ENCODE assay signal across 28 cellular contexts in genomic region chr9:28882528-28882927, GRCh38.
"Had no signal": no experiment of that assay in that cellular context is flagged by ENCODE, and none has a peak within 500 bp of the region (broad histone marks: within the 10 kb centered on the region; RNA-seq: fewer than 3 reads in every experiment).

No MANE protein-coding gene starts in this region.

- DNase-seq: activated B cell treated with CpG ODN at 0.5 μM for 24 hours; activated CD4-positive, alpha-beta T cell treated with anti-CD3 and anti-CD28 coated beads for 48 hours; activated CD4-positive, alpha-beta T cell treated with anti-CD3 and anti-CD28 coated beads, Interleukin-2, amount 50 U/mL, for 1 hour; activated CD4-positive, alpha-beta T cell treated with anti-CD3 and anti-CD28 coated beads, Interleukin-2, amount 50 U/mL, for 48 hours; activated CD8-positive, alpha-beta memory T cell treated with anti-CD3 and anti-CD28 coated beads for 24 hours; activated CD8-positive, alpha-beta T cell treated with anti-CD3 and anti-CD28 coated beads for 36 hours; activated effector memory CD4-positive, alpha-beta T cell treated with Interleukin-2 at 50 U/mL for 16 hours; activated gamma-delta T cell treated with Interleukin-2 at 50 U/mL for 16 hours; activated naive CD4-positive, alpha-beta T cell treated with anti-CD3 and anti-CD28 coated beads, Interleukin-2, amount 50 U/mL, for 16 hours; activated naive CD4-positive, alpha-beta T cell treated with Interleukin-2 at 50 U/mL for 16 hours; activated T-cell treated with anti-CD3 and anti-CD28 coated beads, Interleukin-2, amount 50 U/mL, for 4 hours; amniotic stem cell; anterior cingulate cortex; brain microvascular endothelial cell; caudate nucleus; cortex of kidney; dermis blood vessel endothelial cell; effector CD4-positive, alpha-beta T cell; effector memory CD8-positive, alpha-beta T cell; esophagus squamous epithelium; head of caudate nucleus; T-helper 17 cell; T1000; WERI-Rb-1 had no signal

- FAIRE-seq: astrocyte, colon, frontal cortex had no signal

- H3K27ac ChIP-seq: brain microvascular endothelial cell, epithelial cell of prostate, esophagus squamous epithelium, WERI-Rb-1 had no signal

- H3K27me3 ChIP-seq: brain microvascular endothelial cell, esophagus squamous epithelium had no signal

- H3K4me3 ChIP-seq: esophagus squamous epithelium had no signal

- H3K36me3 ChIP-seq: brain microvascular endothelial cell, esophagus squamous epithelium, WERI-Rb-1 had no signal
